Comparison of ENCODE assay signal across 17 cellular contexts in genomic region chr16:81602377-81602776, GRCh38.
"Had no signal": no experiment of that assay in that cellular context is flagged by ENCODE, and none has a peak within 500 bp of the region (broad histone marks: within the 10 kb centered on the region; RNA-seq: fewer than 3 reads in every experiment).

No MANE protein-coding gene starts in this region.

- H3K4me3 Mint-ChIP-seq: activated B cell treated with CpG ODN at 0.5 μM for 24 hours; activated CD4-positive, alpha-beta T cell treated with anti-CD3 and anti-CD28 coated beads, Interleukin-2, amount 10 ng/mL, durations not matched to agents 7 days and 5 days; activated T-helper 17 cell treated with anti-CD3 and anti-CD28 coated beads, Interleukin-2, amount 50 U/mL, for 72 hours; endodermal cell; T-helper 1 cell treated with Interleukin-12 subunit alpha and Interleukin-12 subunit beta and Interleukin-4 antibody, amounts not matched to agents 30 μg/mL and 1 μg/mL, for 36 hours had no signal

- ATAC-seq: activated T-helper 17 cell treated with anti-CD3 and anti-CD28 coated beads, Interleukin-2, amount 50 U/mL, for 72 hours; esophagus mucosa; psoas muscle; SK-N-SH treated with all-trans-retinoic acid at 6 μM for 48 hours had no signal

- H3K27me3 Mint-ChIP-seq: activated B cell treated with CpG ODN at 0.5 μM for 24 hours; activated CD4-positive, alpha-beta T cell treated with anti-CD3 and anti-CD28 coated beads, Interleukin-2, amount 10 ng/mL, durations not matched to agents 7 days and 5 days; activated T-helper 17 cell treated with anti-CD3 and anti-CD28 coated beads, Interleukin-2, amount 50 U/mL, for 72 hours had no signal

- H3K9me3 Mint-ChIP-seq: activated B cell treated with CpG ODN at 0.5 μM for 24 hours; activated CD4-positive, alpha-beta T cell treated with anti-CD3 and anti-CD28 coated beads, Interleukin-2, amount 10 ng/mL, durations not matched to agents 7 days and 5 days; activated T-helper 17 cell treated with anti-CD3 and anti-CD28 coated beads, Interleukin-2, amount 50 U/mL, for 72 hours; endodermal cell; T-helper 1 cell treated with Interleukin-12 subunit alpha and Interleukin-12 subunit beta and Interleukin-4 antibody, amounts not matched to agents 30 μg/mL and 1 μg/mL, for 36 hours had no signal

- H3K27me3 ChIP-seq: adrenal gland, heart left ventricle, right lobe of liver, suprapubic skin had no signal

- H3K9me3 ChIP-seq: adrenal gland, heart left ventricle, psoas muscle, right lobe of liver, suprapubic skin had no signal

- H3K27ac ChIP-seq: psoas muscle had no signal

- H3K27ac Mint-ChIP-seq: activated B cell treated with CpG ODN at 0.5 μM for 24 hours; activated CD4-positive, alpha-beta T cell treated with anti-CD3 and anti-CD28 coated beads, Interleukin-2, amount 10 ng/mL, durations not matched to agents 7 days and 5 days; T-helper 1 cell treated with Interleukin-12 subunit alpha and Interleukin-12 subunit beta and Interleukin-4 antibody, amounts not matched to agents 30 μg/mL and 1 μg/mL, for 36 hours had no signal

- H3K36me3 ChIP-seq: suprapubic skin had no signal

- H3K4me3 ChIP-seq: adrenal gland, heart left ventricle, psoas muscle, right lobe of liver, suprapubic skin had no signal

- H3K4me1 ChIP-seq: psoas muscle had no signal

- DNase-seq: activated B cell treated with CpG ODN at 0.5 μM for 24 hours; activated CD4-positive, alpha-beta T cell treated with anti-CD3 and anti-CD28 coated beads, Interleukin-2, amount 10 ng/mL, durations not matched to agents 7 days and 5 days; activated CD8-positive, alpha-beta memory T cell treated with anti-CD3 and anti-CD28 coated beads for 24 hours; activated naive CD4-positive, alpha-beta T cell treated with anti-CD3 and anti-CD28 coated beads, Interleukin-2, amount 50 U/mL, for 16 hours; adrenal gland; dermis blood vessel endothelial cell; endodermal cell; islet precursor cell; psoas muscle; right lobe of liver; stimulated activated naive CD4-positive, alpha-beta T cell had no signal
